ENCODE assay signal across 1 cellular context in genomic region chr6:153059757-153060156, GRCh38.
TF ChIP-seq lines count a peak whose summit lies in the region.

No MANE protein-coding gene starts in this region.

TF ChIP-seq in HepG2, 621 proteins besides CTCF, POLR2A, EP300 and RAD21:
- TF ChIP-seq STAG1 (CRISPR knock-in tag; IDR thresholded peaks at IDR 0.05) = peak; percentile 7; the same call in 1 of the 2 replicates
- TF ChIP-seq ZNF24 (IDR thresholded peaks at IDR 0.05) = no peak
